ENCODE assay signal across 18 cellular contexts in genomic region chr12:88650715-88651114, GRCh38.
A peak's percentile ranks its signal among the peaks of the same experiment; 100 is the strongest.
DNase-seq lines count a peak whose midpoint lies in the region; ATAC-seq and TF ChIP-seq lines count a peak whose summit lies in the region.
"Had no signal": no experiment of that assay in that cellular context is flagged by ENCODE, and none has a peak within 500 bp of the region (broad histone marks: within the 10 kb centered on the region; RNA-seq: fewer than 3 reads in every experiment).

No MANE protein-coding gene starts in this region.

- no peaks in the 10 kb centered on the region for H3K79me2 ChIP-seq in SK-N-SH (ENCODE audit: insufficient read depth)

- no peak for TF ChIP-seq RAD21 in IMR-90 (IDR thresholded peaks at IDR 0.05; ENCODE audit: low read length)
- TF ChIP-seq RAD21 in SK-N-SH (IDR thresholded peaks at IDR 0.05; ENCODE audit: low read length): no peak

- H2AK5ac ChIP-seq in IMR-90 (ENCODE audit: low read depth, low read length): no peak overlapping the region

- TF ChIP-seq CTCF in AG09319 (IDR thresholded peaks at IDR 0.05; ENCODE audit: low read depth, low read length) (no peak), IMR-90 (conservative IDR thresholded peaks at IDR 0.05; ENCODE audit: low read depth, low read length) (no peak), lung (IDR thresholded peaks at IDR 0.05; ENCODE audit: control extremely low read depth, extremely low read depth) (no peak), SK-N-SH (IDR thresholded peaks at IDR 0.05) (no peak)

- intact Hi-C loops in IMR-90 (cut with micrococcal nuclease): no loop called here

- H2AFZ ChIP-seq in IMR-90 (replicated peaks; ENCODE audit: low read length, poor library complexity) (no peak overlapping the region), SK-N-SH (ENCODE audit: low read depth) (no peak overlapping the region)

- ATAC-seq in IMR-90 (ENCODE audit: low read depth): peak; percentile 88
- ATAC-seq in lung (ENCODE audit: insufficient read depth, low FRiP score): peak; percentile 41
- no peak for ATAC-seq in HG03469 (IDR thresholded peaks at IDR 0.05; ENCODE audit: unreplicated experiment)
- ATAC-seq: activated T-cell treated with anti-CD3 and anti-CD28 coated beads, Interleukin-2, amount 50 U/mL, for 4 hours; stimulated activated memory B cell treated with anti-CD40 and anti-IgM and Interleukin-4, amounts not matched to agents 10 μg/mL and 1 μg/mL and 100 μg/mL, for 72 hours; upper lobe of right lung had no signal

- no peak overlapping the region for H2AK9ac ChIP-seq in IMR-90 (replicated peaks; ENCODE audit: low read depth, low read length, poor library complexity)

- H3K4me1 ChIP-seq in IMR-90 (ENCODE audit: control insufficient read depth, insufficient read depth, low read length) (no peaks in the 10 kb centered on the region), lung (ENCODE audit: control insufficient read depth in 2 of 2, insufficient read depth in 2 of 2, low read length in 2 of 2) (no peaks in the 10 kb centered on the region), SK-N-SH (ENCODE audit: control insufficient read depth in 1 of 2, insufficient read depth in 2 of 2, low read depth in 1 of 2, low read length in 1 of 2) (no peaks in the 10 kb centered on the region; a peak in 1 of 4 replicates)
- H3K4me1 ChIP-seq: SJSA1, upper lobe of right lung had no signal

- DNase-seq in AG09319 (ENCODE audit: extremely low read depth, low read depth) (peak; percentile 35), IMR-90 (peak; percentile 89), epithelial cell of prostate (ENCODE audit: low read depth, low spot score) (peak; percentile 69), lung (ENCODE audit: low spot score) (no peak), SK-N-SH (no peak), cerebellar nuclear complex (lab: John Stamatoyannopoulos, UW) (no peak)
- DNase-seq in activated T-cell treated with anti-CD3 and anti-CD28 coated beads, Interleukin-2, amount 50 U/mL, for 48 hours: no peak
- DNase-seq: activated CD4-positive, alpha-beta T cell treated with anti-CD3 and anti-CD28 coated beads, Interleukin-2, amount 50 U/mL, for 1 hour; activated naive CD8-positive, alpha-beta T cell treated with anti-CD3 and anti-CD28 coated beads for 36 hours; activated T-cell treated with anti-CD3 and anti-CD28 coated beads, Interleukin-2, amount 50 U/mL, for 4 hours; left cardiac atrium; NCI-H1694; occipital lobe; upper lobe of right lung had no signal

- TF ChIP-seq EP300 in SK-N-SH (IDR thresholded peaks at IDR 0.05; ENCODE audit: borderline replicate concordance in 1 of 2, low read depth in 1 of 2, low read length in 1 of 2): no peak

- no peak for TF ChIP-seq POLR2A in IMR-90 (IDR thresholded peaks at IDR 0.05; ENCODE audit: low read depth, low read length)

- H4K91ac ChIP-seq in IMR-90 (ENCODE audit: insufficient read depth, low read depth, low read length): no peak overlapping the region

- H3K27me3 ChIP-seq in IMR-90 (ENCODE audit: control insufficient read depth, insufficient read depth, low read length) (no peaks in the 10 kb centered on the region), lung (ENCODE audit: control insufficient read depth, insufficient read depth) (no peaks in the 10 kb centered on the region), SK-N-SH (ENCODE audit: insufficient read depth) (no peaks in the 10 kb centered on the region)
- H3K27me3 ChIP-seq: SJSA1, upper lobe of right lung had no signal

- no peak overlapping the region for H3K9ac ChIP-seq in IMR-90 (ENCODE audit: low read depth, low read length)
- no peak overlapping the region for H3K9ac ChIP-seq in SK-N-SH

- H3K18ac ChIP-seq in IMR-90 (ENCODE audit: low read depth, low read length): no peak overlapping the region

- no peaks in the 10 kb centered on the region for H3F3A ChIP-seq in SK-N-SH (replicated peaks; ENCODE audit: insufficient read depth)

- H4K20me1 ChIP-seq in IMR-90 (ENCODE audit: insufficient read depth, low read length): no peaks in the 10 kb centered on the region
- H4K20me1 ChIP-seq in SK-N-SH (ENCODE audit: insufficient read depth): no peaks in the 10 kb centered on the region

- H3K9me1 ChIP-seq in IMR-90 (ENCODE audit: insufficient read depth, low read length): no peaks in the 10 kb centered on the region

- in situ Hi-C loops in IMR-90 (cut with MboI; ENCODE audit: low sequenced_read_pairs): no loop called here

- no peak overlapping the region for H3K56ac ChIP-seq in IMR-90 (ENCODE audit: extremely low read depth, insufficient read depth, low read length)

- no peak overlapping the region for H4K5ac ChIP-seq in IMR-90 (ENCODE audit: low read depth, low read length)

- H3K23ac ChIP-seq in IMR-90 (ENCODE audit: low read depth, low read length): no peak overlapping the region

- no peak overlapping the region for H3K27ac ChIP-seq in IMR-90 (ENCODE audit: insufficient read depth, low read length)
- H3K27ac ChIP-seq in epithelial cell of prostate: peak overlapping the region; percentile 28
- no peak overlapping the region for H3K27ac ChIP-seq in lung (ENCODE audit: low read depth in 1 of 2, low read length in 1 of 2)
- peak overlapping the region in 1 of 2 experiments; percentile 34; a peak in 1 of 4 replicates for H3K27ac ChIP-seq in SK-N-SH (ENCODE audit: low read depth in 2 of 2, low read length in 1 of 2)
- H3K27ac ChIP-seq: SJSA1, upper lobe of right lung had no signal

- dilution Hi-C loops in IMR-90 (cut with HindIII; ENCODE audit: low sequenced_read_pairs, unreplicated experiment): no loop called here

- BruUV-seq in IMR-90 (replicated peaks; lab: Mats Ljungman, UMichigan): no TSS peak

- H3K14ac ChIP-seq in IMR-90 (replicated peaks; ENCODE audit: low read depth, low read length): no peak overlapping the region

- H3K4ac ChIP-seq in IMR-90 (ENCODE audit: low read depth, low read length): no peak overlapping the region

- H2BK15ac ChIP-seq in IMR-90 (ENCODE audit: low read depth, low read length): no peak overlapping the region

- no peaks in the 10 kb centered on the region for H3K79me1 ChIP-seq in IMR-90 (ENCODE audit: low read depth in 1 of 2, low read length in 2 of 2)

- no peak overlapping the region for H2BK120ac ChIP-seq in IMR-90 (ENCODE audit: low read depth, low read length)

- H2BK5ac ChIP-seq in IMR-90 (ENCODE audit: low read depth, low read length, poor library complexity, severe bottlenecking): peak overlapping the region; percentile 49

- H3K9me2 ChIP-seq in SK-N-SH: no peaks in the 10 kb centered on the region

- POLR2A ChIA-PET in IMR-90 (lab: Charles Lee; ENCODE audit: unreplicated experiment) (no interaction called here), SK-N-SH (lab: Yijun Ruan, JAX) (no interaction called here)

- H3K4me2 ChIP-seq in IMR-90 (ENCODE audit: low read depth, low read length): no peak overlapping the region; the same call in 1 of the 2 replicates
- no peak overlapping the region for H3K4me2 ChIP-seq in SK-N-SH
- H3K4me2 ChIP-seq: smooth muscle cell had no signal

- no peak overlapping the region for H4K8ac ChIP-seq in IMR-90 (ENCODE audit: low read depth in 2 of 2, low read length in 2 of 2)

- H3K4me3 ChIP-seq in IMR-90 (ENCODE audit: insufficient read depth, low read depth, low read length) (no peak overlapping the region), lung (no peak overlapping the region), SK-N-SH (ENCODE audit: low read depth in 2 of 2, low read length in 1 of 2) (no peak overlapping the region)
- H3K4me3 ChIP-seq: SJSA1, smooth muscle cell, upper lobe of right lung had no signal

- no peaks in the 10 kb centered on the region for H3K9me3 ChIP-seq in IMR-90 (ENCODE audit: control insufficient read depth, insufficient read depth, low read length)
- H3K9me3 ChIP-seq in lung (ENCODE audit: control insufficient read depth in 2 of 2, insufficient read depth in 1 of 2, low read length in 1 of 2): no peaks in the 10 kb centered on the region
- no peaks in the 10 kb centered on the region for H3K9me3 ChIP-seq in SK-N-SH
- H3K9me3 ChIP-seq: SJSA1, upper lobe of right lung had no signal

- CTCF ChIA-PET in IMR-90 (lab: Yijun Ruan, JAX) (no interaction called here), SK-N-SH (lab: Yijun Ruan, JAX) (no interaction called here)

- no peak overlapping the region for H2BK20ac ChIP-seq in IMR-90 (ENCODE audit: low read depth, low read length)

- H3K36me3 ChIP-seq in IMR-90 (ENCODE audit: control insufficient read depth, insufficient read depth, low read length) (no peaks in the 10 kb centered on the region), lung (ENCODE audit: control insufficient read depth in 2 of 2, insufficient read depth in 2 of 2, low read length in 2 of 2) (no peaks in the 10 kb centered on the region), SK-N-SH (replicated peaks in 1 of 2; ENCODE audit: control insufficient read depth in 1 of 2, insufficient read depth in 2 of 2, low read length in 1 of 2) (no peaks in the 10 kb centered on the region)
- H3K36me3 ChIP-seq: SJSA1, upper lobe of right lung had no signal

TF ChIP-seq in IMR-90, 13 proteins besides CTCF, POLR2A, EP300 and RAD21 (continues in another document):
- TF ChIP-seq BHLHE40 (IDR thresholded peaks at IDR 0.05; ENCODE audit: low read depth, low read length): no peak
- TF ChIP-seq ELK1 (IDR thresholded peaks at IDR 0.05; ENCODE audit: borderline replicate concordance, low read depth, low read length): no peak

TF ChIP-seq in SK-N-SH, 30 proteins besides CTCF, POLR2A, EP300 and RAD21 (continues in another document):
- TF ChIP-seq EZH2phosphoT487 (IDR thresholded peaks at IDR 0.05; ENCODE audit: borderline replicate concordance, low read depth): no peak
- no peak for TF ChIP-seq MAX (IDR thresholded peaks at IDR 0.05; ENCODE audit: low read depth)
- TF ChIP-seq, protein P1, sequence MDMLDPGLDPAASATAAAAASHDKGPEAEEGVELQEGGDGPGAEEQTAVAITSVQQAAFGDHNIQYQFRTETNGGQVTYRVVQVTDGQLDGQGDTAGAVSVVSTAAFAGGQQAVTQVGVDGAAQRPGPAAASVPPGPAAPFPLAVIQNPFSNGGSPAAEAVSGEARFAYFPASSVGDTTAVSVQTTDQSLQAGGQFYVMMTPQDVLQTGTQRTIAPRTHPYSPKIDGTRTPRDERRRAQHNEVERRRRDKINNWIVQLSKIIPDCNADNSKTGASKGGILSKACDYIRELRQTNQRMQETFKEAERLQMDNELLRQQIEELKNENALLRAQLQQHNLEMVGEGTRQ (IDR thresholded peaks at IDR 0.05; ENCODE audit: borderline replicate concordance, low read depth, low read length): no peak
- no peak for TF ChIP-seq GABPA (IDR thresholded peaks at IDR 0.05; ENCODE audit: low read depth)

Comparison
In these comparisons a context has a peak if more than half of its experiments do, and no peak if none do; other contexts are left out.
1. DNase-seq: peak in AG09319 (single experiment), IMR-90 (single experiment) and epithelial cell of prostate (single experiment); none in lung (single experiment), activated T-cell treated with anti-CD3 and anti-CD28 coated beads, Interleukin-2, amount 50 U/mL, for 48 hours (0 of 2), SK-N-SH (single experiment) and cerebellar nuclear complex (0 of 2).